In the genomic region with DNA sequence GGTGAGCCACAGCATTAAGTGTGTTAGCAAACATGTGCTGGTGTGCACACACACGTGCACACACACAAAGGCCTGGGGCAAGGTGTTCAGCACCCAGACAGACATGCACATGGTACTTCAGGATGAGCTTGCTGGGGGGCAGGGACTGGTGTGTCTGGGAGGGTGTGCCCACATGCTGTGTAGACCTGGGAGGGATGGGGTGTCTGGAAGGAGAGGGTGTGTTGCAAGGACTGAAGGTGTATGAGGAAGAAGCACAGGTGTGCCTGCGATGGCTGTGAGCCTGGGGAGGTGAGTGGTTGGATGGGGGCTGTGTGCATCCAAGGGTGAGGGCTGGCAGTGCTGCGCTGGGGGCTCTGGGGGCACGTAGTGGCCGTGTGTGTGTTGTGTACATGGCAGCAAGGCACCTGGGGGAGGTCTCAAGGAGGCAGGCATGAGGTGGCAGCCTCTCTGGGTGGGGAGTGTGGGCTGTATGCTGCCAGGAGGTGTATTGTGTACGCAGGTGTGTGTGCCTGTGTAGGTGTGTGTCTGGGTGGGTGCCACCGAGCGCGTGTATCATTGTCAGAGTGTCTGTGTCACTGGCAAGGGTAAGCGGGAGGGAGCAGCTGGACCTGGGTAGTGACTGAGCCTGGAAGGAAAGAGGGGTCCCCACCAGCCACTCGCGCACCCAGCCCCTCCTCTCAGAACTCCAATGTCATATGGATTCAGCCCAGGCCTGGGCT, we compare ENCODE assay signal across 14 cellular contexts.
"Had no signal": no experiment of that assay in that cellular context is flagged by ENCODE, and none has a peak within 500 bp of the region (broad histone marks: within the 10 kb centered on the region; RNA-seq: fewer than 3 reads in every experiment).

No MANE protein-coding gene starts in this region.

- DNase-seq: activated CD4-positive, alpha-beta T cell treated with anti-CD3 and anti-CD28 coated beads, Interleukin-2, amount 50 U/mL, for 1 hour; activated effector memory CD4-positive, alpha-beta T cell treated with Interleukin-2 at 50 U/mL for 16 hours; effector CD4-positive, alpha-beta T cell; gastrocnemius medialis; kidney; left ventricle myocardium inferior; mesendoderm; nephron progenitor cell; uterus had no signal

- H3K4me3 ChIP-seq: breast epithelium, gastrocnemius medialis, left ventricle myocardium inferior, skin epidermis, uterus had no signal

- H3K4me3 Mint-ChIP-seq: activated naive CD8-positive, alpha-beta T cell; nephron progenitor cell; T-helper 1 cell treated with Interleukin-12 subunit alpha and Interleukin-12 subunit beta and Interleukin-4 antibody, amounts not matched to agents 30 μg/mL and 1 μg/mL, for 36 hours; WTC11 had no signal

- H3K36me3 Mint-ChIP-seq: activated naive CD8-positive, alpha-beta T cell; WTC11 had no signal

- H3K9me3 Mint-ChIP-seq: nephron progenitor cell; T-helper 1 cell treated with Interleukin-12 subunit alpha and Interleukin-12 subunit beta and Interleukin-4 antibody, amounts not matched to agents 30 μg/mL and 1 μg/mL, for 36 hours; WTC11 had no signal

- H3K27ac ChIP-seq: breast epithelium, gastrocnemius medialis, left ventricle myocardium inferior, skin epidermis, uterus had no signal

- H3K4me1 ChIP-seq: breast epithelium, uterus had no signal

- ATAC-seq: gastrocnemius medialis, WTC11 had no signal

- FAIRE-seq: kidney had no signal

- H3K36me3 ChIP-seq: breast epithelium, gastrocnemius medialis, left ventricle myocardium inferior, uterus had no signal

- H3K9me3 ChIP-seq: breast epithelium, gastrocnemius medialis, left ventricle myocardium inferior, uterus had no signal

- H3K27ac Mint-ChIP-seq: activated naive CD8-positive, alpha-beta T cell; nephron progenitor cell; T-helper 1 cell treated with Interleukin-12 subunit alpha and Interleukin-12 subunit beta and Interleukin-4 antibody, amounts not matched to agents 30 μg/mL and 1 μg/mL, for 36 hours; WTC11 had no signal
